9 cellular contexts compared by ENCODE assay signal in the genomic region with DNA sequence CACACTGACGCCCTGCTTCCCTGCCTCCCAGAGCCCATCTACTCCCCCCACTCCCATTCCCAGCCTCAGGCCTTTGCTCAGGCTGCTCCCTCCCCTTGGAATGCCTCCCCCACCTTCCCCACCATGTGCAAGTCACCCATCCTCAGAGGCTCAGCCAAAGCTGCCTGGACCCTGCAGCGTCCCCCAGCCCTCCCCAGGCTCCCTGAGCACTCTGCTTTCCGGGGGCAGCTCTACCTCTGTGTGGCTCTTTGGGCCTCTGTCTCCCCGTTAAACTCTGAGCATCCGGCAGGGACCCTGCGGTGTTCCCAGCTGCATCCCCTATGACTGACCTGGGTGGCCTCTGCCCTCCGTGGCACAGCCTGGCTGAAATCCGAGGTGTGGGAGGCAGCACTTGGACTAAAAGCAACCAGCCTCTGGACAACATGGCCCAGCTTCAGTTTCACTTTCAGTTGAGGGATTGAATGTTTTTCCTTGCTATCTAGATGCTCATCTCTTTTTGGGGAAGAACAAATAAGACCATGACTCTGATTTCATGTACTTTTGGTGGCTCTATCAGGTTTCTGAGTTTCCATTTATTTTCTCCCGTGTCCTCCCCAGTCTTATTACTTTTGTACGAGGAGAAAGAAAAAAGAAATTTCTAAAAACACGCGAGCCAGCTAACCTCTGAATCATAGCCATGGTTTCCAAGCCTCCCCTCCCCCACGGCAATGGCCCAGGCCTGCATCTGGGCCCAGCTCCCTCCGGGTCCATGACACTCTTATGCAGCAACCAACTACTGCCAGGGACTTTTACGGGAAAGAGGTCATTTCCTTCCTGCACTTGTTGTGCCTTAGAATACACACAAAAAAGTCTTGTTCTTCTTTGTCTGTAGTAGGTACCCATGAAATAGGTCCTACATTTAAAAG. TPM values are rescaled to one million over a fixed set of nuclear protein-coding genes. Genes with fewer than 3 reads are reported as not detected.
A peak's percentile ranks its signal among the peaks of the same experiment; 100 is the strongest.
DNase-seq lines count a peak whose midpoint lies in the region; ATAC-seq and TF ChIP-seq lines count a peak whose summit lies in the region.
"Had no signal": no experiment of that assay in that cellular context is flagged by ENCODE, and none has a peak within 500 bp of the region (broad histone marks: within the 10 kb centered on the region; RNA-seq: fewer than 3 reads in every experiment).

No MANE protein-coding gene starts in this region.

- no peaks in the 10 kb centered on the region for H3K27me3 ChIP-seq in smooth muscle cell (ENCODE audit: low read depth)

- H3K4me3 Mint-ChIP-seq in WTC11 (no peak overlapping the region; the same call in 1 of the 2 replicates), MCF 10A (ENCODE audit: unreplicated experiment) (peak overlapping the region; percentile 64)

- no peaks in the 10 kb centered on the region for H3K79me2 ChIP-seq in smooth muscle cell (ENCODE audit: low read depth)

- no peaks in the 10 kb centered on the region for H4K20me1 ChIP-seq in smooth muscle cell (ENCODE audit: low read depth)

- H3K9me3 ChIP-seq in smooth muscle cell (replicated peaks; ENCODE audit: low read depth): no peaks in the 10 kb centered on the region

- peak overlapping the region; percentile 42 for H3K27ac Mint-ChIP-seq in WTC11
- peak overlapping the region; percentile 98 for H3K27ac Mint-ChIP-seq in MCF 10A (ENCODE audit: low read depth, unreplicated experiment)

- H3K9ac ChIP-seq in smooth muscle cell (ENCODE audit: low read depth): peak overlapping the region; percentile 75

- peaks cover 3% of the 10 kb centered on the region for H3K4me1 ChIP-seq in smooth muscle cell (ENCODE audit: low read depth)

- peak overlapping the region; percentile 41 for H3K4me3 ChIP-seq in smooth muscle cell

- POLR2A ChIA-PET in WTC11 (lab: Charles Lee) (interaction anchor here (0.5 kb wide), 1 partner anchor 29 kb away, joined by 3 read pairs; no protein-coding TSS in a partner anchor), MCF 10A (lab: Yijun Ruan, JAX) (interaction anchor here (0.5 to 1.4 kb wide), 7 partner anchors 11 to 757 kb away, joined by 3 to 6 read pairs (median 3); partner anchors contain the start of genes APOL2 and APOL6)

- H3K36me3 Mint-ChIP-seq in WTC11 (no peaks in the 10 kb centered on the region), MCF 10A (ENCODE audit: insufficient read depth, unreplicated experiment) (no peaks in the 10 kb centered on the region)

- H3K27me3 Mint-ChIP-seq in WTC11 (ENCODE audit: low read depth) (no peaks in the 10 kb centered on the region), MCF 10A (ENCODE audit: insufficient read depth, unreplicated experiment) (no peaks in the 10 kb centered on the region)

- peak; percentile 23 for DNase-seq in NK-92 treated with Interleukin-12 subunit alpha and Interleukin-12 subunit beta, amount 100 ng/mL, for 24 hours (lab: John Stamatoyannopoulos, UW)
- no peak for DNase-seq in NK-92 (lab: John Stamatoyannopoulos, UW; ENCODE audit: unreplicated experiment)
- peak; percentile 43 for DNase-seq in WTC11 (ENCODE audit: low spot score)
- DNase-seq in MCF 10A (ENCODE audit: unreplicated experiment): peak; percentile 78
- peak; percentile 56 for DNase-seq in inferior parietal cortex (ENCODE audit: extremely low spot score)
- peak; percentile 38 for DNase-seq in smooth muscle cell (lab: John Stamatoyannopoulos, UW; ENCODE audit: unreplicated experiment)
- DNase-seq in 8988T: no peak

- H3K4me1 Mint-ChIP-seq in WTC11 (peaks cover 29% of the 10 kb centered on the region), MCF 10A (ENCODE audit: insufficient read depth, unreplicated experiment) (peaks cover 31% of the 10 kb centered on the region)

- no TSS peak for BruUV-seq in MCF 10A (replicated peaks; lab: Mats Ljungman, UMichigan)

- no peak for TF ChIP-seq CTCF in WTC11 (IDR thresholded peaks at IDR 0.05)
- no peak for TF ChIP-seq CTCF in MCF 10A (IDR thresholded peaks at IDR 0.05; ENCODE audit: unreplicated experiment)
- TF ChIP-seq CTCF in smooth muscle cell (IDR thresholded peaks at IDR 0.05; ENCODE audit: borderline replicate concordance, insufficient read depth, poor library complexity, severe bottlenecking): no peak

- H3K36me3 ChIP-seq in smooth muscle cell (ENCODE audit: low read depth): no peaks in the 10 kb centered on the region

- ATAC-seq in WTC11: peak; percentile 79
- no peak for ATAC-seq in GM19023 (IDR thresholded peaks at IDR 0.05; ENCODE audit: unreplicated experiment)

- WGBS in smooth muscle cell (ENCODE audit: low lambda C conversion rate): 44% methylated on average over 15 of the region's 15 CpGs

- peak overlapping the region; percentile 96 for H2AFZ ChIP-seq in smooth muscle cell (ENCODE audit: low read depth)

- peak overlapping the region; percentile 87 for H3K27ac ChIP-seq in smooth muscle cell (ENCODE audit: low read depth)
- H3K27ac ChIP-seq: C4-2B had no signal

- peaks cover 15% of the 10 kb centered on the region for H3K9me3 Mint-ChIP-seq in WTC11
- H3K9me3 Mint-ChIP-seq in MCF 10A (ENCODE audit: unreplicated experiment): no peaks in the 10 kb centered on the region

- intact Hi-C loops in MCF 10A (cut with micrococcal nuclease): no loop called here

- CTCF ChIA-PET in WTC11 (lab: Charles Lee): interaction anchor here (1.0 to 3.2 kb wide), 7 partner anchors 12 to 330 kb away, joined by 3 to 15 read pairs (median 4); partner anchors contain the start of gene APOL2
- CTCF ChIA-PET in MCF 10A (lab: Yijun Ruan, JAX): interaction anchor here (0.6 to 2.3 kb wide), 8 partner anchors 12 to 323 kb away, joined by 3 to 10 read pairs (median 3); partner anchors contain the start of gene APOL2

- H3F3A ChIP-seq in smooth muscle cell (ENCODE audit: low read depth): no peaks in the 10 kb centered on the region

- peak overlapping the region; percentile 83 for H3K4me2 ChIP-seq in smooth muscle cell

TF ChIP-seq in WTC11, 78 proteins besides CTCF, POLR2A, EP300 and RAD21 (continues in another document):
- TF ChIP-seq GABPB1 (CRISPR knock-in tag; IDR thresholded peaks at IDR 0.05) (no peak), AR (CRISPR knock-in tag; IDR thresholded peaks at IDR 0.05) (no peak), HMGA2 (CRISPR knock-in tag; IDR thresholded peaks at IDR 0.05) (no peak), SMAD4 (CRISPR knock-in tag; IDR thresholded peaks at IDR 0.05) (no peak), ZNF671 (CRISPR knock-in tag; IDR thresholded peaks at IDR 0.05) (no peak), ZBTB21 (CRISPR knock-in tag; IDR thresholded peaks at IDR 0.05; ENCODE audit: borderline replicate concordance) (no peak), NFATC4 (CRISPR knock-in tag; IDR thresholded peaks at IDR 0.05) (no peak), IRF2 (CRISPR knock-in tag; IDR thresholded peaks at IDR 0.05; ENCODE audit: borderline replicate concordance, low read depth) (no peak), FOXP1 (CRISPR knock-in tag; IDR thresholded peaks at IDR 0.05; ENCODE audit: borderline replicate concordance) (no peak)
- TF ChIP-seq, protein P1, sequence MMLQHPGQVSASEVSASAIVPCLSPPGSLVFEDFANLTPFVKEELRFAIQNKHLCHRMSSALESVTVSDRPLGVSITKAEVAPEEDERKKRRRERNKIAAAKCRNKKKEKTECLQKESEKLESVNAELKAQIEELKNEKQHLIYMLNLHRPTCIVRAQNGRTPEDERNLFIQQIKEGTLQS (CRISPR knock-in tag; conservative IDR thresholded peaks at IDR 0.05): no peak
- TF ChIP-seq, protein P2, sequence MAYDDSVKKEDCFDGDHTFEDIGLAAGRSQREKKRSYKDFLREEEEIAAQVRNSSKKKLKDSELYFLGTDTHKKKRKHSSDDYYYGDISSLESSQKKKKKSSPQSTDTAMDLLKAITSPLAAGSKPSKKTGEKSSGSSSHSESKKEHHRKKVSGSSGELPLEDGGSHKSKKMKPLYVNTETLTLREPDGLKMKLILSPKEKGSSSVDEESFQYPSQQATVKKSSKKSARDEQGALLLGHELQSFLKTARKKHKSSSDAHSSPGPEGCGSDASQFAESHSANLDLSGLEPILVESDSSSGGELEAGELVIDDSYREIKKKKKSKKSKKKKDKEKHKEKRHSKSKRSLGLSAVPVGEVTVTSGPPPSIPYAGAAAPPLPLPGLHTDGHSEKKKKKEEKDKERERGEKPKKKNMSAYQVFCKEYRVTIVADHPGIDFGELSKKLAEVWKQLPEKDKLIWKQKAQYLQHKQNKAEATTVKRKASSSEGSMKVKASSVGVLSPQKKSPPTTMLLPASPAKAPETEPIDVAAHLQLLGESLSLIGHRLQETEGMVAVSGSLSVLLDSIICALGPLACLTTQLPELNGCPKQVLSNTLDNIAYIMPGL (CRISPR knock-in tag; IDR thresholded peaks at IDR 0.05): no peak

RNA-seq across cellular contexts. Expression of gene APOL3, which starts 3.8 kb away (rescaled TPM):
- total RNA-seq in WTC11 (2021) (0.26 to 0.60 TPM (median 0.32 TPM) in 3 replicates), MCF 10A (2022) (0.44 and 1.8 TPM in 2 replicates), smooth muscle cell (0.40 TPM in 1 of 2 replicates, not detected in the other)
- polyA plus RNA-seq in smooth muscle cell: 0.24 TPM in 1 of 2 replicates, not detected in the other

RNA-seq across cellular contexts. Expression of gene APOL4, which starts 44.8 kb away (rescaled TPM):
- total RNA-seq in WTC11 (2021) (0.07 to 0.31 TPM in 2 of 3 replicates, not detected in the other), MCF 10A (2022) (not detected in 2 replicates), smooth muscle cell (0.40 and 0.45 TPM in 2 replicates)
- 0.97 TPM in 1 of 2 replicates, not detected in the other for polyA plus RNA-seq in smooth muscle cell

Comparison
In these comparisons a context has a peak if more than half of its experiments do, and no peak if none do; other contexts are left out.
1. DNase-seq: peak in NK-92 treated with Interleukin-12 subunit alpha and Interleukin-12 subunit beta, amount 100 ng/mL, for 24 hours (single experiment), WTC11 (single experiment), MCF 10A (single experiment), inferior parietal cortex (single experiment) and smooth muscle cell (single experiment); none in NK-92 (single experiment) and 8988T (single experiment).